ENCODE assay signal across 9 cellular contexts in genomic region chr22:42645938-42646568, GRCh38. TPM values are rescaled to one million over a fixed set of nuclear protein-coding genes. Genes with fewer than 3 reads are reported as not detected.
DNase-seq lines count a peak whose midpoint lies in the region; ATAC-seq and TF ChIP-seq lines count a peak whose summit lies in the region.
"Had no signal": no experiment of that assay in that cellular context is flagged by ENCODE, and none has a peak within 500 bp of the region (broad histone marks: within the 10 kb centered on the region; RNA-seq: fewer than 3 reads in every experiment).

No MANE protein-coding gene starts in this region.

- no peaks in the 10 kb centered on the region for H3K36me3 ChIP-seq in mucosa of descending colon (ENCODE audit: low read depth)
- H3K36me3 ChIP-seq in tibial artery: no peaks in the 10 kb centered on the region

- H3K9me3 ChIP-seq in mucosa of descending colon (no peaks in the 10 kb centered on the region), tibial artery (no peaks in the 10 kb centered on the region)

- no peaks in the 10 kb centered on the region for H3K27me3 ChIP-seq in dorsolateral prefrontal cortex
- no peaks in the 10 kb centered on the region for H3K27me3 ChIP-seq in tibial artery

- ATAC-seq in mucosa of descending colon: peak; percentile 36
- ATAC-seq in HG03378 (IDR thresholded peaks at IDR 0.05; ENCODE audit: unreplicated experiment): no peak
- ATAC-seq in HG03432 (IDR thresholded peaks at IDR 0.05; ENCODE audit: unreplicated experiment): no peak

- intact Hi-C loops in dorsolateral prefrontal cortex (cut with DNase I) (no loop called here), mucosa of descending colon (cut with DNase I, micrococcal nuclease) (no loop called here), tibial artery (cut with DNase I; ENCODE audit: low total_unique reads) (no loop called here)

- DNase-seq in NCI-H69 (lab: John Stamatoyannopoulos, UW) (peak; percentile 32), dorsolateral prefrontal cortex (peak in 1 of 10 donors; percentile 45), mucosa of descending colon (peak in 2 of 3 donors; percentile 60 to 62), tibial artery (no peak), activated T-cell treated with anti-CD3 and anti-CD28 coated beads for 4 hours (no peak), retina (no peak)
- DNase-seq: activated naive CD4-positive, alpha-beta T cell treated with anti-CD3 and anti-CD28 coated beads for 36 hours had no signal

- H3K4me1 ChIP-seq in mucosa of descending colon (ENCODE audit: low read depth) (peaks cover 66% of the 10 kb centered on the region), tibial artery (peaks cover 18 to 78% (median 71%) of the 10 kb centered on the region in 4 donors)

- peak overlapping the region in 48 of 59 donors; percentile 1 to 95 (median 32) for H3K4me3 ChIP-seq in dorsolateral prefrontal cortex
- H3K4me3 ChIP-seq in mucosa of descending colon: no peak overlapping the region
- peak overlapping the region; percentile 99 for H3K4me3 ChIP-seq in tibial artery

- TF ChIP-seq CTCF in dorsolateral prefrontal cortex (IDR thresholded peaks at IDR 0.05 in 54 of 56, conservative IDR thresholded peaks at IDR 0.05 in 2 of 56; ENCODE audit: low read depth in 1 of 56, partially characterized antibody in 56 of 56) (no peak), mucosa of descending colon (IDR thresholded peaks at IDR 0.05) (no peak), tibial artery (IDR thresholded peaks at IDR 0.05) (no peak)

- H3K27ac ChIP-seq in dorsolateral prefrontal cortex (peak overlapping the region in 57 of 59 donors; percentile 12 to 97 (median 80)), tibial artery (peak overlapping the region; percentile 99 to 100)

RNA-seq across cellular contexts. Expression of gene CYB5R3, which starts 3.1 kb away (rescaled TPM):
- total RNA-seq in dorsolateral prefrontal cortex (100 to 1,000 TPM in 119 of 120 experiments, 10 to 100 TPM in 1; 85.4 to 229 (median 131) TPM), mucosa of descending colon (100 to 1,000 TPM; 139 to 211 (median 176) TPM)

RNA-seq across cellular contexts. Expression of gene ATP5MGL, which starts 5.7 kb away (rescaled TPM):
- 1 to 10 TPM in 62 of 120 experiments, under 1 TPM in 31, not detected in 27; 0.65 to 6.3 (median 1.3) TPM for total RNA-seq in dorsolateral prefrontal cortex
- 1 to 10 TPM in 2 of 3 donors, under 1 TPM in 1; 0.92 to 1.7 (median 1.2) TPM for total RNA-seq in mucosa of descending colon

RNA-seq across cellular contexts. Expression of gene POLDIP3, which starts 31.4 kb away (rescaled TPM):
- total RNA-seq in dorsolateral prefrontal cortex: 10 to 100 TPM; 47.0 to 95.5 (median 65.3) TPM
- 10 to 100 TPM; 58.6 to 65.8 (median 65.0) TPM for total RNA-seq in mucosa of descending colon

Comparison
In these comparisons a context has a peak if more than half of its experiments do, and no peak if none do; other contexts are left out.
1. DNase-seq: peak in NCI-H69 (single experiment) and mucosa of descending colon (2 of 3); none in tibial artery (0 of 2), activated T-cell treated with anti-CD3 and anti-CD28 coated beads for 4 hours (single experiment) and retina (single experiment).